Comparison of ENCODE assay signal across 8 cellular contexts in the genomic region with DNA sequence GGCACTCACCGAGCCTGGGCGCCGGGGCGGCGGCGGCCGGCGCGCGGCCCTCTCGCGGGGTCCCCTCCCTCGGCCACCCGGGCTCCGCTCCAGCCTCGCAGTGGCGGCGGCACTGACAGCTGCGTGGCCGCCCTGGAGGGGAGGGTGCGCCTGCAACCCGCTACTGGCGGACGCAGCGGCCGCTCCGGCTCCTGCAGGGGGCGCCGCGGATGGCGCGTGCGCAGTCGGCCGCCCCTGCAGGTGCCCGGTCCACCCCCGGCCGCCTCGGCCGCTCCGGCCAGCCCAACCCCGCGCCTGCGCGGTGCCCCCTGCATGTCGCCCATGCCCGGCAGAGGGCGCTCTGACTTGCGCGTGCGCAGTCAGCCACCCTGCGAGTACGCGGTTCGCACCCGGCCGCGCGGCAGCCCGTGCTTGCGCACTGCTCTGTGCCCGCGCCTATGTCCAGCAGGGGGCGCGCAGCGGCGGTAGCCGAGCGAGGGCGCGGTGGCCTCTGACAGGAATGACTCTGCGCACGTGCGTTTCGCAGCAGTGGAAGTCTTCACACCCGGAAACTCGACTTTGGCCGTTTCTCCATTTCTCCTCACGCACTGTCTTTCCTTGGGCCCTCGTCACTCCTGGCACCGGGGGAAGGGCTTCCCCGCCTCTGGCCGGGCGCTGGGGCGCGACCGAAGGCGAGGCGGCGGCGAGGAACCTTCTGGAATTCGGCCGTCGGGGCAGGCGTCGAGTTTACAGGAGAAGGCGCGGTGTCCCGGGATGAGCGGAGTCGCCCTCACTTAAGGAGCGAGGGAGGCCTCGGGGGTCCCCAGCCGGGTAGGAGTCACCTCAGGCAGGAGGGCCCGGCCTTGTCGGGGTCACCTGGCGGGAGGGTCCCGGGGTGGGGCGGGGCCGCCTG. TPM values are rescaled to one million over a fixed set of nuclear protein-coding genes. Genes with fewer than 3 reads are reported as not detected.
DNase-seq lines count a peak whose midpoint lies in the region; ATAC-seq and TF ChIP-seq lines count a peak whose summit lies in the region.

TSS of gene ABCA3 (minus strand) at position 165 of the 892 bp plus-strand sequence. CDS start 14,262 bp downstream, outside the sequence.

- 12 to 46% (median 24%) methylated on average over 19 to 106 of the region's 110 CpGs for WGBS in adrenal gland, 4 donors
- WGBS in heart right ventricle, 2 donors: 9 to 12% methylated on average over 88 to 108 of the region's 110 CpGs

- ATAC-seq in HG02763 (IDR thresholded peaks at IDR 0.05; ENCODE audit: unreplicated experiment) (peak; percentile 78), heart right ventricle (peak; percentile 95 to 99 (median 96)), upper lobe of right lung (peak; percentile 95)

- DNase-seq in NCI-H1417 (lab: John Stamatoyannopoulos, UW) (peak; percentile 95 to 99 (median 97)), SW 1271 (lab: John Stamatoyannopoulos, UW) (peak; percentile 39 to 76), adrenal gland (peak; percentile 89 to 98 (median 95)), heart right ventricle (peak; percentile 90 to 96), posterior vena cava (ENCODE audit: low spot score) (peak; percentile 98), upper lobe of right lung (peak; percentile 97)

- TF ChIP-seq CTCF in GM12875 (IDR thresholded peaks at IDR 0.05; ENCODE audit: borderline replicate concordance, insufficient read depth, low read depth, low read length) (peak; percentile 100), adrenal gland (IDR thresholded peaks at IDR 0.05) (peak; percentile 94 to 100 (median 100)), heart right ventricle (IDR thresholded peaks at IDR 0.05) (peak; percentile 99 to 100 (median 100)), upper lobe of right lung (IDR thresholded peaks at IDR 0.05) (peak; percentile 99)

- H3K36me3 ChIP-seq in adrenal gland (replicated peaks in 1 of 2) (no peaks in the 10 kb centered on the region), heart right ventricle (no peaks in the 10 kb centered on the region), upper lobe of right lung (no peaks in the 10 kb centered on the region)

- H3K27me3 ChIP-seq in adrenal gland: no peaks in the 10 kb centered on the region
- H3K27me3 ChIP-seq in heart right ventricle: peaks cover 0 to 34% (median 0%) of the 10 kb centered on the region in 7 donors
- no peaks in the 10 kb centered on the region for H3K27me3 ChIP-seq in upper lobe of right lung

- H3K9me3 ChIP-seq in adrenal gland (replicated peaks in 1 of 3) (no peaks in the 10 kb centered on the region), heart right ventricle (peaks cover 0 to 2% (median 0%) of the 10 kb centered on the region in 11 donors), upper lobe of right lung (no peaks in the 10 kb centered on the region)

- peak; percentile 28 to 46 for TF ChIP-seq POLR2A in adrenal gland (IDR thresholded peaks at IDR 0.05)

- H3K27ac ChIP-seq in adrenal gland: peak within 1 kb of the TSS in 3 of 5 donors; percentile 10 to 74 (median 57)
- peak within 1 kb of the TSS in 9 of 10 donors; percentile 4 to 64 (median 52) for H3K27ac ChIP-seq in heart right ventricle
- peak within 1 kb of the TSS; percentile 68 for H3K27ac ChIP-seq in upper lobe of right lung

- intact Hi-C loops in adrenal gland (cut with DNase I) (loop anchor here (5.0 kb wide), 2 partner anchors 86 to 161 kb away; partner anchors contain the start of gene CCNF (in 2 of the 2)), heart right ventricle (cut with DNase I) (loop anchor here in 9 of 10 donors (1.0 to 10.0 kb wide), 11 partner anchors 81 to 162 kb away; partner anchors contain the start of gene CCNF (in 2 of the 9)), posterior vena cava (cut with DNase I) (loop anchor here (5.0 kb wide), 1 partner anchor 161 kb away; no protein-coding TSS in a partner anchor), upper lobe of right lung (cut with DNase I) (no loop called here)

- H3K4me1 ChIP-seq in adrenal gland (replicated peaks in 1 of 2): peaks cover 5 to 9% of the 10 kb centered on the region in 2 donors
- H3K4me1 ChIP-seq in heart right ventricle: peaks cover 0 to 21% (median 15%) of the 10 kb centered on the region in 9 donors
- H3K4me1 ChIP-seq in upper lobe of right lung: peaks cover 10% of the 10 kb centered on the region

- peak within 1 kb of the TSS; percentile 84 for H3K4me3 ChIP-seq in GM12875 (ENCODE audit: low read depth, low read length)
- H3K4me3 ChIP-seq in adrenal gland: peak within 1 kb of the TSS in 3 of 4 donors; percentile 38 to 88 (median 45)
- H3K4me3 ChIP-seq in heart right ventricle: peak within 1 kb of the TSS; percentile 69 to 91 (median 80)
- peak within 1 kb of the TSS; percentile 75 for H3K4me3 ChIP-seq in upper lobe of right lung

RNA-seq across cellular contexts. Expression of gene ABCA3, which starts in this region (rescaled TPM):
- total RNA-seq in adrenal gland (10 to 100 TPM; 17.9 to 30.8 (median 24.9) TPM), heart right ventricle (10 to 100 TPM in 3 of 10 donors, 1 to 10 TPM in 7; 7.7 to 12.5 (median 9.4) TPM), posterior vena cava (10 to 100 TPM in 1 of 2 donors, 1 to 10 TPM in 1; 9.6 to 16.6 TPM), upper lobe of right lung (598 TPM)
- polyA plus RNA-seq in adrenal gland (10 to 100 TPM; 12.4 to 21.3 (median 12.8) TPM), heart right ventricle (1 to 10 TPM; 4.9 to 5.3 TPM)

Comparison
In these comparisons a context has a peak if more than half of its experiments do, and no peak if none do; other contexts are left out.
1. Peak in every context shown above with its lines: DNase-seq, ATAC-seq, H3K4me3 ChIP-seq and H3K27ac ChIP-seq.
2. RNA of gene ABCA3 (total RNA-seq): 598 TPM in upper lobe of right lung (single experiment); 17.9 to 30.8 TPM in adrenal gland, 9.6 to 16.6 TPM in posterior vena cava and 7.7 to 12.5 TPM in heart right ventricle; every median in the first group is over 10 times any median in the second.